Comparison of ENCODE assay signal across 24 cellular contexts in genomic region chrX:9431281-9431680, GRCh38. TPM values are rescaled to one million over a fixed set of nuclear protein-coding genes. Genes with fewer than 3 reads are reported as not detected.
DNase-seq lines count a peak whose midpoint lies in the region; ATAC-seq, FAIRE-seq and TF ChIP-seq lines count a peak whose summit lies in the region.
"Had no signal": no experiment of that assay in that cellular context is flagged by ENCODE, and none has a peak within 500 bp of the region (broad histone marks: within the 10 kb centered on the region; RNA-seq: fewer than 3 reads in every experiment).

No MANE protein-coding gene starts in this region.

- no peaks in the 10 kb centered on the region for H3K4me1 ChIP-seq in A549
- H3K4me1 ChIP-seq: BE2C had no signal

- H3K9me3 ChIP-seq in A549, result no peaks in the 10 kb centered on the region
- H3K9me3 ChIP-seq: BE2C had no signal

- no peak for TF ChIP-seq CTCF in A549 (IDR thresholded peaks at IDR 0.05)

- intact Hi-C loops in left colon (cut with DNase I, micrococcal nuclease), result no loop called here

- POLR2A ChIA-PET in A549 (lab: Yijun Ruan, JAX), result no interaction called here

- no peak overlapping the region for H3K4me3 ChIP-seq in A549
- H3K4me3 ChIP-seq: BLaER1 treated with 17β-estradiol and CSF1 and Interleukin-3, amounts not matched to agents 10 nM and 100 nM; GM12878 had no signal

- ATAC-seq in A549, result no peak
- ATAC-seq in esophagus mucosa, result peak; percentile 62
- ATAC-seq in left colon, result peak; percentile 34
- ATAC-seq: GM12878 had no signal

- 90% methylated on average over 4 of the region's 4 CpGs for WGBS in A549 (ENCODE audit: missing lambda C conversion rate)

- no peak for TF ChIP-seq POLR2A in A549 (IDR thresholded peaks at IDR 0.05; ENCODE audit: low read length)

- no peak for DNase-seq in A549 (ENCODE audit: low read depth in 1 of 2, low spot score in 1 of 2)
- no peak for DNase-seq in left colon
- no peak for DNase-seq in stimulated activated CD4-positive, alpha-beta T cell treated with anti-CD3 and anti-CD28 coated beads, Interleukin-2, amount 100 ng/mL, for 48 hours
- DNase-seq in GM19240 (ENCODE audit: insufficient read length, low spot score), result no peak
- DNase-seq in frontal cortex (ENCODE audit: low spot score in 2 of 2), result no peak
- DNase-seq: ACHN; AML-193; BE2C; CD4-positive, alpha-beta T cell; CD8-positive, alpha-beta memory T cell; DMS 273 treated with DMSO at 0.1 percent for 48 hours; DMS79; EL; GDM1; GOT3; H7; HCEC 1CT had no signal

- no peak overlapping the region for H3K4me2 ChIP-seq in A549
- H3K4me2 ChIP-seq: BLaER1 treated with 17β-estradiol and CSF1 and Interleukin-3, amounts not matched to agents 10 nM and 100 nM had no signal

- TF ChIP-seq RAD21 in A549 (conservative IDR thresholded peaks at IDR 0.05 in 1 of 2, IDR thresholded peaks at IDR 0.05 in 1 of 2), result no peak

- TF ChIP-seq EP300 in A549 (IDR thresholded peaks at IDR 0.05), result no peak

- CTCF ChIA-PET in A549 (lab: Yijun Ruan, JAX), result interaction anchor here (0.5 to 0.6 kb wide), 2 partner anchors 163 to 254 kb away, joined by 3 read pairs; no protein-coding TSS in a partner anchor

- FAIRE-seq in A549 (lab: Jason Lieb, UNC) (peak; percentile 76), frontal cortex (lab: Jason Lieb, UNC) (no peak)
- FAIRE-seq: A204.1, D721Med, GM19239 had no signal

- H3K27ac ChIP-seq in A549, result no peak overlapping the region
- H3K27ac ChIP-seq: 22Rv1; BLaER1 treated with 17β-estradiol and CSF1 and Interleukin-3, amounts not matched to agents 10 nM and 100 nM had no signal

TF ChIP-seq in A549, 52 proteins besides CTCF, POLR2A, EP300 and RAD21:
- TF ChIP-seq SREBF2 (IDR thresholded peaks at IDR 0.05) (no peak), E2F6 (IDR thresholded peaks at IDR 0.05; ENCODE audit: borderline replicate concordance, low read depth) (no peak), FOSB (CRISPR knock-in tag; IDR thresholded peaks at IDR 0.05) (no peak), CBX8 (IDR thresholded peaks at IDR 0.05) (no peak), USF2 (IDR thresholded peaks at IDR 0.05) (no peak), NFE2L2 (conservative IDR thresholded peaks at IDR 0.05; ENCODE audit: low read length) (no peak), GATA3 (IDR thresholded peaks at IDR 0.05; ENCODE audit: borderline replicate concordance) (no peak), ZC3H11A (IDR thresholded peaks at IDR 0.05) (no peak), TP53 (CRISPR knock-in tag; IDR thresholded peaks at IDR 0.05) (no peak), ELK1 (IDR thresholded peaks at IDR 0.05; ENCODE audit: low read depth, low read length) (no peak), ESRRA (IDR thresholded peaks at IDR 0.05; ENCODE audit: borderline replicate concordance, low read length) (no peak), HDAC2 (IDR thresholded peaks at IDR 0.05) (no peak), MAX (IDR thresholded peaks at IDR 0.05) (no peak), ZNF302 (CRISPR knock-in tag; IDR thresholded peaks at IDR 0.05) (no peak), SMC3 (IDR thresholded peaks at IDR 0.05) (no peak), HOXA7 (CRISPR knock-in tag; IDR thresholded peaks at IDR 0.05) (no peak)

RNA-seq across cellular contexts. Expression of gene TBL1X, which starts 33.6 kb away (rescaled TPM):
- polyA plus RNA-seq in A549 (2011; rRNA removed), result 18.0 and 21.1 TPM in 2 replicates
- 11.4 and 13.4 TPM in 2 replicates for polyA plus RNA-seq in A549 (2012; cell fraction: cytosol; rRNA removed)
- 14.9 and 18.8 TPM in 2 replicates for polyA plus RNA-seq in A549 (2012; cell fraction: nucleus; rRNA removed)
- polyA plus RNA-seq in A549 (2017; fragmentation: RNase III; extraction: RNeasy Plus Mini Kit Qiagen cat#74134 plus additional on column Dnase treatment), result 14.3 to 15.1 TPM (median 14.6 TPM) in 3 replicates
- polyA minus RNA-seq in A549 (2011; rRNA and poly(A)+ RNA removed), result 46.1 and 50.7 TPM in 2 replicates
- total RNA-seq in esophagus mucosa, result 21.8 TPM
- total RNA-seq in left colon, result 10 to 100 TPM; 15.4 to 17.3 TPM
- total RNA-seq in frontal cortex, result 2.9 TPM

Comparison
In these comparisons a context has a peak if more than half of its experiments do, and no peak if none do; other contexts are left out.
1. ATAC-seq: peak in esophagus mucosa (single experiment) and left colon (single experiment); none in A549 (0 of 2).